ENCODE assay signal across 1 cellular context in the genomic region with DNA sequence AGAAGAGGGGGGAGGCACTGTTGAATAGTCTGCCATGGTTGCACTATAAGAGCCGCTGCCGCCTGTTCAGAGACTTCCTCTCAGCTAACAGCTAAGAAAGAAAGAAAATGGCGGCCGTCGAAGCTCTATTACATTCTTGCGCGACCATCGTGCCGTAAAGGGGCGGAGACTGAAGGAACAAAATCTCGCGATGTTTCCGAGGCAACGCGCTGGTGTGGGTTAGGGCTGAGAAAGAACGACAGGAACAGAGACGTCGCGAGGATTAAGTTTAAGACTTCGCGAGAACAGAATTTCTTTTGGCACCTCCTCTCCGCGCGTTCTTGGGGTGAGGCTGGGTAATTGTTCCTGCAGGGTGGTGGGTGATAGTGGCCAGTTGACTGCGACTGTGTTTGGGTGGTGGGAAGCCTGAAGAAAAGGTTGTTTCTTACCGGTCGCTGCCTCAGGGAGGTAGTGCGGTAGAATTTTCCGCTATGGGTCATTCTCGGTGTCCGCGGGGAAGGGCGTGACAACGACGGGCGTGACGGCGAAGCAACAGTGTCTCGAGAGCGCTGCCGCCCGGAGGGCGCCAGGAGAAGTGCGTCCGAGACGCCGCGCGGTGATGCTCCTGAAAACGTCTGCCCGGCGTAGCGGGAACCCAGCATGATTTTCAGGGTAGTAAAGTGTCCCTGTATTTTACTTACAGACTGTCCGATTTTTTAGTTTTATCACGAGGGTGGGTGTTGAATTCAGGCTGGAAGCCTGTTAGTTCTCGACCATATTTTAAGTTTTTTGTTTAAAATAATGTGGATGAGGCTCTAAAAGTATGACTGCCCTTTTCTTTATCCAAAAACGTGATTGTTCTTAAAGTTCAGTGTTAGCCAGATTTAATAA.
A peak's percentile ranks its signal among the peaks of the same experiment; 100 is the strongest.
TF ChIP-seq lines count a peak whose summit lies in the region.

A gene with protein sequence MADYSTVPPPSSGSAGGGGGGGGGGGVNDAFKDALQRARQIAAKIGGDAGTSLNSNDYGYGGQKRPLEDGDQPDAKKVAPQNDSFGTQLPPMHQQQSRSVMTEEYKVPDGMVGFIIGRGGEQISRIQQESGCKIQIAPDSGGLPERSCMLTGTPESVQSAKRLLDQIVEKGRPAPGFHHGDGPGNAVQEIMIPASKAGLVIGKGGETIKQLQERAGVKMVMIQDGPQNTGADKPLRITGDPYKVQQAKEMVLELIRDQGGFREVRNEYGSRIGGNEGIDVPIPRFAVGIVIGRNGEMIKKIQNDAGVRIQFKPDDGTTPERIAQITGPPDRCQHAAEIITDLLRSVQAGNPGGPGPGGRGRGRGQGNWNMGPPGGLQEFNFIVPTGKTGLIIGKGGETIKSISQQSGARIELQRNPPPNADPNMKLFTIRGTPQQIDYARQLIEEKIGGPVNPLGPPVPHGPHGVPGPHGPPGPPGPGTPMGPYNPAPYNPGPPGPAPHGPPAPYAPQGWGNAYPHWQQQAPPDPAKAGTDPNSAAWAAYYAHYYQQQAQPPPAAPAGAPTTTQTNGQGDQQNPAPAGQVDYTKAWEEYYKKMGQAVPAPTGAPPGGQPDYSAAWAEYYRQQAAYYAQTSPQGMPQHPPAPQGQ (minus strand): TSS at position 104 of the 870 bp plus-strand sequence. CDS start 68 bp downstream, at position 36.

TF ChIP-seq in PFSK-1, 5 proteins besides CTCF, POLR2A, EP300 and RAD21 (continued from another document):
- TF ChIP-seq TAF1 (IDR thresholded peaks at IDR 0.05; ENCODE audit: borderline replicate concordance, insufficient read depth, low read length), result peak; percentile 92
